Comparison of ENCODE assay signal across 8 cellular contexts in genomic region chr11:110077866-110078325, GRCh38. TPM values are rescaled to one million over a fixed set of nuclear protein-coding genes. Genes with fewer than 3 reads are reported as not detected.
DNase-seq lines count a peak whose midpoint lies in the region; ATAC-seq and TF ChIP-seq lines count a peak whose summit lies in the region.

No MANE protein-coding gene starts in this region.

- peaks cover 4% of the 10 kb centered on the region for H3K9me3 ChIP-seq in trophoblast cell (ENCODE audit: insufficient read depth, low read depth, low read length)
- H3K9me3 ChIP-seq in MM.1S (replicated peaks; ENCODE audit: insufficient read depth, low read length): no peaks in the 10 kb centered on the region
- no peaks in the 10 kb centered on the region for H3K9me3 ChIP-seq in WERI-Rb-1 (ENCODE audit: severe bottlenecking)

- H3K79me2 ChIP-seq in trophoblast cell (ENCODE audit: control insufficient read depth, insufficient read depth, low read length, poor library complexity) (peaks cover 6% of the 10 kb centered on the region), MM.1S (ENCODE audit: low read length) (no peaks in the 10 kb centered on the region)

- no peak overlapping the region for H3K9ac ChIP-seq in trophoblast cell (ENCODE audit: low read length)
- H3K9ac ChIP-seq in MM.1S (ENCODE audit: low read length): no peak overlapping the region

- peak overlapping the region; percentile 93 for H4K91ac ChIP-seq in trophoblast cell (ENCODE audit: low read depth, low read length)

- H4K8ac ChIP-seq in trophoblast cell (ENCODE audit: low read depth, low read length): peak overlapping the region; percentile 46

- no peak overlapping the region for H3K23ac ChIP-seq in trophoblast cell (ENCODE audit: low read length)

- DNase-seq in GM04504 (ENCODE audit: low read depth) (peak; percentile 60), astrocyte of the hippocampus (ENCODE audit: low read depth, low spot score) (peak; percentile 63), trophoblast cell (peak in 1 of 2 donors; percentile 15), MM.1S (no peak), WERI-Rb-1 (no peak), erythroblast (lab: John Stamatoyannopoulos, UW) (no peak)

- TF ChIP-seq CTCF in MM.1S (IDR thresholded peaks at IDR 0.05; ENCODE audit: low read length) (no peak), WERI-Rb-1 (IDR thresholded peaks at IDR 0.05; ENCODE audit: low read depth, low read length) (no peak)

- peak; percentile 81 for ATAC-seq in GM19468 (IDR thresholded peaks at IDR 0.05; ENCODE audit: extremely low read depth, unreplicated experiment)
- ATAC-seq in HG03442 (IDR thresholded peaks at IDR 0.05; ENCODE audit: unreplicated experiment): peak; percentile 88

- no peak overlapping the region for H2AFZ ChIP-seq in trophoblast cell (ENCODE audit: insufficient read depth, low read length, poor library complexity)
- H2AFZ ChIP-seq in MM.1S (ENCODE audit: low read length): no peak overlapping the region

- no peaks in the 10 kb centered on the region for H4K20me1 ChIP-seq in MM.1S (ENCODE audit: insufficient read depth, low read length)

- H3K4me3 ChIP-seq in trophoblast cell (ENCODE audit: low read depth, low read length): no peak overlapping the region
- H3K4me3 ChIP-seq in MM.1S (ENCODE audit: low read length): no peak overlapping the region
- no peak overlapping the region for H3K4me3 ChIP-seq in WERI-Rb-1 (ENCODE audit: low read depth, low read length)

- TF ChIP-seq POLR2A in erythroblast (IDR thresholded peaks at IDR 0.05; ENCODE audit: low read length): no peak

- peak overlapping the region; percentile 46 for H3K18ac ChIP-seq in trophoblast cell (ENCODE audit: low read length)

- H2AK5ac ChIP-seq in trophoblast cell (ENCODE audit: low read length): peak overlapping the region; percentile 87

- no peak overlapping the region for H4K12ac ChIP-seq in trophoblast cell (ENCODE audit: low read depth, low read length)

- H3K36me3 ChIP-seq in trophoblast cell (ENCODE audit: control insufficient read depth in 1 of 2, insufficient read depth in 2 of 2, low read length in 2 of 2) (peaks cover 0 to 4% of the 10 kb centered on the region in 2 experiments), MM.1S (replicated peaks; ENCODE audit: insufficient read depth, low read length) (no peaks in the 10 kb centered on the region), WERI-Rb-1 (no peaks in the 10 kb centered on the region)

- H3K4me2 ChIP-seq in trophoblast cell (ENCODE audit: low read length) (no peak overlapping the region), MM.1S (ENCODE audit: low read depth, low read length) (no peak overlapping the region)

- H2BK5ac ChIP-seq in trophoblast cell (ENCODE audit: low read depth, low read length, poor library complexity): peak overlapping the region; percentile 54

- H3K4me1 ChIP-seq in trophoblast cell (ENCODE audit: control insufficient read depth in 1 of 2, insufficient read depth in 2 of 2, low read length in 2 of 2) (peaks cover 18 to 20% of the 10 kb centered on the region in 2 experiments), MM.1S (ENCODE audit: low read length) (no peaks in the 10 kb centered on the region)

- peak overlapping the region; percentile 80 for H2BK120ac ChIP-seq in trophoblast cell (ENCODE audit: insufficient read depth, low read length, poor library complexity)

- peak overlapping the region; percentile 72 for H3K27ac ChIP-seq in trophoblast cell (ENCODE audit: low read depth, low read length)
- no peak overlapping the region for H3K27ac ChIP-seq in MM.1S (ENCODE audit: low read length)
- H3K27ac ChIP-seq in WERI-Rb-1: no peak overlapping the region

- H3F3A ChIP-seq in MM.1S (ENCODE audit: insufficient read depth, low read length): no peaks in the 10 kb centered on the region

- WGBS in trophoblast cell (ENCODE audit: extremely low coverage, insufficient coverage, insufficient read length): no CpG with 5 or more reads among the region's 6 CpGs

- peak overlapping the region; percentile 98 for H2BK12ac ChIP-seq in trophoblast cell (ENCODE audit: low read length)

- no peaks in the 10 kb centered on the region for H3K9me2 ChIP-seq in MM.1S (replicated peaks; ENCODE audit: insufficient read depth, low read length)

- H3K79me1 ChIP-seq in trophoblast cell (ENCODE audit: low read length): peaks cover 32% of the 10 kb centered on the region

- H3K4ac ChIP-seq in trophoblast cell (ENCODE audit: low read depth, low read length): peak overlapping the region; percentile 72

- H3K27me3 ChIP-seq in trophoblast cell (ENCODE audit: insufficient read depth, low read length) (no peaks in the 10 kb centered on the region), MM.1S (replicated peaks; ENCODE audit: insufficient read depth, low read length) (no peaks in the 10 kb centered on the region), WERI-Rb-1 (ENCODE audit: insufficient read depth, low read depth, severe bottlenecking) (no peaks in the 10 kb centered on the region)

- H3K14ac ChIP-seq in trophoblast cell (ENCODE audit: low read length): peak overlapping the region; percentile 77

RNA-seq across cellular contexts. Expression of gene ZC3H12C, which starts 15.3 kb away (rescaled TPM):
- 8.1 and 8.4 TPM in 2 replicates for polyA plus RNA-seq in trophoblast cell (2013)

Comparison
In these comparisons a context has a peak if more than half of its experiments do, and no peak if none do; other contexts are left out.
1. DNase-seq: peak in GM04504 (single experiment) and astrocyte of the hippocampus (single experiment); none in MM.1S (single experiment), WERI-Rb-1 (single experiment) and erythroblast (0 of 2).